In the genomic region with DNA sequence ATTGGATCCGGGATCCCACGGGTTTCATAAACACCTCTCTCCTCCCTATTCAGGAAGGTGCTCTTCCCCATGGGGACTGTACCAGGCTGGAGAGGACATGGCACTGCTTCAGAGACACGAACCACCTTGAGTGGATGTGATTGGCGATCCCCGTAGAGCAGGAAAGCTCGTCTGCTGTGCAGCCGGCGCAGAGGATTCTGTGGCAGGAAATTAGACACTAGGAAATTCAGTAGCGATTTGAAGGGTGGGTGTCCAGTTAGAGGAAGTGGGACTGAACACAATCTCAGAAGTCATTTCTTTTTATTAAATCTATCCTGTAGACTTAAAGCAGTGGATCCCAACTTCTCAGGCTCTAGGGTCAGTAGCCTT, we compare ENCODE assay signal across 6 cellular contexts. TPM values are rescaled to one million over a fixed set of nuclear protein-coding genes. Genes with fewer than 3 reads are reported as not detected.
DNase-seq lines count a peak whose midpoint lies in the region; ATAC-seq lines count a peak whose summit lies in the region.

No MANE protein-coding gene starts in this region.

- H3K27ac Mint-ChIP-seq in activated T-cell treated with anti-CD3 and anti-CD28 coated beads, Interleukin-2, amount 50 U/mL, for 72 hours = peak overlapping the region; percentile 90

- WGBS in iPS DF 6.9 (ENCODE audit: insufficient coverage, insufficient read length) = no CpG with 5 or more reads among the region's 9 CpGs

- peak overlapping the region; percentile 94 for H3K9ac ChIP-seq in SK-N-MC (ENCODE audit: insufficient read length)

- H3K36me3 Mint-ChIP-seq in activated T-cell treated with anti-CD3 and anti-CD28 coated beads, Interleukin-2, amount 50 U/mL, for 72 hours (ENCODE audit: insufficient read depth in 2 of 2) = peaks cover 3 to 10% of the 10 kb centered on the region in 2 donors

- H3K27me3 Mint-ChIP-seq in activated T-cell treated with anti-CD3 and anti-CD28 coated beads, Interleukin-2, amount 50 U/mL, for 72 hours (ENCODE audit: low read depth) = no peaks in the 10 kb centered on the region

- H3K4me1 ChIP-seq in iPS DF 6.9 (ENCODE audit: control insufficient read depth, insufficient read depth, low read length) = no peaks in the 10 kb centered on the region

- H3K27me3 ChIP-seq in iPS DF 6.9 (ENCODE audit: control insufficient read depth, insufficient read depth, low read length) = no peaks in the 10 kb centered on the region; the same call in 1 of the 2 replicates

- DNase-seq in activated T-cell treated with anti-CD3 and anti-CD28 coated beads, Interleukin-2, amount 50 U/mL, for 72 hours = no peak
- DNase-seq in activated T-cell treated with anti-CD3 and anti-CD28 coated beads, Interleukin-2, amount 50 U/mL, for 1 hour = no peak
- DNase-seq in SK-N-MC (ENCODE audit: low read depth, low spot score) = no peak
- no peak for DNase-seq in iPS DF 6.9 (ENCODE audit: low read depth, low spot score)
- no peak for DNase-seq in kidney glomerular epithelial cell (lab: John Stamatoyannopoulos, UW)
- DNase-seq in superior temporal gyrus (ENCODE audit: extremely low spot score) = no peak

- H3K4me3 ChIP-seq in SK-N-MC (peak overlapping the region; percentile 98), iPS DF 6.9 (ENCODE audit: low read length) (peak overlapping the region; percentile 88; the same call in 1 of the 2 replicates)

- H3K36me3 ChIP-seq in SK-N-MC (ENCODE audit: insufficient read depth, low read length) = peaks cover 10% of the 10 kb centered on the region
- no peaks in the 10 kb centered on the region for H3K36me3 ChIP-seq in iPS DF 6.9 (ENCODE audit: control insufficient read depth, insufficient read depth, low read length)

- H3K9me3 ChIP-seq in SK-N-MC (ENCODE audit: low read depth, low read length) (no peaks in the 10 kb centered on the region), iPS DF 6.9 (ENCODE audit: control insufficient read depth, insufficient read depth, low read length) (no peaks in the 10 kb centered on the region)

- H3K4me1 Mint-ChIP-seq in activated T-cell treated with anti-CD3 and anti-CD28 coated beads, Interleukin-2, amount 50 U/mL, for 72 hours (ENCODE audit: low read depth) = peaks cover 38% of the 10 kb centered on the region

- H3K4me3 Mint-ChIP-seq in activated T-cell treated with anti-CD3 and anti-CD28 coated beads, Interleukin-2, amount 50 U/mL, for 72 hours = peak overlapping the region; percentile 95 to 98

- no peaks in the 10 kb centered on the region for H3K9me3 Mint-ChIP-seq in activated T-cell treated with anti-CD3 and anti-CD28 coated beads, Interleukin-2, amount 50 U/mL, for 72 hours

- no peak for ATAC-seq in activated T-cell treated with anti-CD3 and anti-CD28 coated beads, Interleukin-2, amount 50 U/mL, for 72 hours (replicated peaks in 1 of 2)

- H3K27ac ChIP-seq in SK-N-MC = no peak overlapping the region
- H3K27ac ChIP-seq in iPS DF 6.9 (ENCODE audit: low read length) = no peak overlapping the region

RNA-seq across cellular contexts. Expression of gene PDIK1L, which starts 0.8 kb away (rescaled TPM):
- total RNA-seq in activated T-cell treated with anti-CD3 and anti-CD28 coated beads, Interleukin-2, amount 50 U/mL, for 72 hours = 10 to 100 TPM; 17.9 to 22.5 TPM

RNA-seq across cellular contexts. Expression of gene TRIM63, which starts 45.0 kb away (rescaled TPM):
- under 1 TPM in 1 of 2 donors, not detected in 1; 0.35 TPM for total RNA-seq in activated T-cell treated with anti-CD3 and anti-CD28 coated beads, Interleukin-2, amount 50 U/mL, for 72 hours

RNA-seq across cellular contexts. Expression of gene FAM110D, which starts 46.5 kb away (rescaled TPM):
- not detected for total RNA-seq in activated T-cell treated with anti-CD3 and anti-CD28 coated beads, Interleukin-2, amount 50 U/mL, for 72 hours

RNA-seq across cellular contexts. Expression of gene C1orf232, which starts 56.4 kb away (rescaled TPM):
- not detected for total RNA-seq in activated T-cell treated with anti-CD3 and anti-CD28 coated beads, Interleukin-2, amount 50 U/mL, for 72 hours

RNA-seq across cellular contexts. Expression of gene ZNF593, which starts 57.3 kb away (rescaled TPM):
- total RNA-seq in activated T-cell treated with anti-CD3 and anti-CD28 coated beads, Interleukin-2, amount 50 U/mL, for 72 hours = 10 to 100 TPM; 34.1 to 42.4 TPM
